23 cellular contexts compared by ENCODE assay signal in the genomic region with DNA sequence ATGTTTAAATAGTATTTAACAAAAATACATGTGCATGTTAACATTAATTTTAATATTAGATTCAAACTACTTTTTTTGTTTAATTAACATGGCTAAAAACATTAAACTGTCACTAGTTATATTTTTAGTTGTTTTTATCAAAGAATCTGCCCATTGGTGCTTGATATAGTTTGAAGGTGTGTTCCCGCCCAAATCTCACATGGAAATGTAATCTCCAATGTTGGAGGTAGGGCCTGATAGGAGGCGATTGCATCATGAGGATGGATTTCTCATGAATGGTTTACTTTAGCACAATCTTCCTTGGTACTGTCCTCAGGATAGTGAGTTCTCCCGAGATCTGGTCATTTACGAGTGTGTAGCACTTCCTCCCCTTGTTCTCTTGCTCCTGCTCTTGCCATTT.
A peak's percentile ranks its signal among the peaks of the same experiment; 100 is the strongest.
DNase-seq lines count a peak whose midpoint lies in the region; ATAC-seq and TF ChIP-seq lines count a peak whose summit lies in the region.
"Had no signal": no experiment of that assay in that cellular context is flagged by ENCODE, and none has a peak within 500 bp of the region (broad histone marks: within the 10 kb centered on the region; RNA-seq: fewer than 3 reads in every experiment).

No MANE protein-coding gene starts in this region.

- no peak overlapping the region for H4K8ac ChIP-seq in neuronal stem cell (ENCODE audit: low read depth, low read length)

- H3K79me2 ChIP-seq in OCI-LY1 (ENCODE audit: insufficient read depth, low read length): no peaks in the 10 kb centered on the region

- H3K18ac ChIP-seq in neuronal stem cell (ENCODE audit: low read length): no peak overlapping the region

- H2BK5ac ChIP-seq in neuronal stem cell (ENCODE audit: low read length): no peak overlapping the region

- H3K4me2 ChIP-seq in OCI-LY1 (ENCODE audit: low read length) (no peak overlapping the region), neuronal stem cell (ENCODE audit: insufficient read depth, low read length, poor library complexity, severe bottlenecking) (no peak overlapping the region)
- H3K4me2 ChIP-seq: BLaER1 had no signal

- no peak overlapping the region for H3K4me3 ChIP-seq in OCI-LY1 (ENCODE audit: low read depth, low read length, poor library complexity, severe bottlenecking)
- H3K4me3 ChIP-seq in neuronal stem cell (ENCODE audit: low read length in 2 of 2): no peak overlapping the region
- H3K4me3 ChIP-seq: BLaER1, GM12878 had no signal

- peak overlapping the region; percentile 92 for H2AFZ ChIP-seq in OCI-LY1 (ENCODE audit: low read length)
- peak overlapping the region; percentile 34 for H2AFZ ChIP-seq in neuronal stem cell (ENCODE audit: low read length)

- no peak for TF ChIP-seq CTCF in OCI-LY1 (IDR thresholded peaks at IDR 0.05; ENCODE audit: low read length)

- H3K36me3 ChIP-seq in OCI-LY1 (ENCODE audit: insufficient read depth, low read length) (no peaks in the 10 kb centered on the region), neuronal stem cell (replicated peaks in 1 of 2; ENCODE audit: control insufficient read depth in 2 of 2, insufficient read depth in 2 of 2, low read length in 2 of 2) (no peaks in the 10 kb centered on the region)
- H3K36me3 ChIP-seq: BE2C, BLaER1 had no signal

- POLR2A ChIA-PET in HEK293T (lab: Yijun Ruan, JAX): no interaction called here

- H3K23ac ChIP-seq in neuronal stem cell (ENCODE audit: low read depth, low read length, poor library complexity): no peak overlapping the region

- CTCF ChIA-PET in HEK293T (lab: Yijun Ruan, JAX): no interaction called here

- no peaks in the 10 kb centered on the region for H3K79me1 ChIP-seq in neuronal stem cell (ENCODE audit: low read depth, low read length)

- no peak for ATAC-seq in HG03159 (IDR thresholded peaks at IDR 0.05; ENCODE audit: unreplicated experiment)
- ATAC-seq in HG02798 (IDR thresholded peaks at IDR 0.05; ENCODE audit: poor library complexity, unreplicated experiment): no peak
- ATAC-seq: GM12878 had no signal

- no peak overlapping the region for H3K14ac ChIP-seq in neuronal stem cell (ENCODE audit: low read length)

- H3K9me2 ChIP-seq in OCI-LY1 (ENCODE audit: low read depth, low read length): no peaks in the 10 kb centered on the region

- H3K9ac ChIP-seq in OCI-LY1 (ENCODE audit: low read length) (no peak overlapping the region), neuronal stem cell (ENCODE audit: low read depth, low read length, poor library complexity) (no peak overlapping the region)
- H3K9ac ChIP-seq: BLaER1 had no signal

- H3K4ac ChIP-seq in neuronal stem cell (ENCODE audit: low read length): no peak overlapping the region

- no CpG with 5 or more reads among the region's 4 CpGs for WGBS in neuronal stem cell (ENCODE audit: extremely low coverage in 2 of 2, insufficient read length in 2 of 2, insufficient replicate concordance in 1 of 2), 2 donors

- H2AK5ac ChIP-seq in neuronal stem cell (ENCODE audit: low read depth, low read length): no peak overlapping the region

- no peak overlapping the region for H2BK15ac ChIP-seq in neuronal stem cell (ENCODE audit: low read length)

- H3K27me3 ChIP-seq in OCI-LY1 (ENCODE audit: insufficient read depth, low read length): no peaks in the 10 kb centered on the region
- H3K27me3 ChIP-seq in neuronal stem cell (ENCODE audit: control insufficient read depth in 3 of 3, insufficient read depth in 3 of 3, low read depth in 1 of 3, low read length in 3 of 3): no peaks in the 10 kb centered on the region
- H3K27me3 ChIP-seq: BE2C, BLaER1 had no signal

- H2BK120ac ChIP-seq in neuronal stem cell (ENCODE audit: low read depth, low read length): no peak overlapping the region

- DNase-seq in HEK293T (ENCODE audit: extremely low spot score) (no peak), neuronal stem cell (ENCODE audit: low spot score) (no peak), midbrain (lab: John Stamatoyannopoulos, UW) (no peak)
- DNase-seq: 8988T; ACHN; BE2C; C1 segment of cervical spinal cord; CD4-positive, alpha-beta memory T cell; CD4-positive, CD25-positive, alpha-beta regulatory T cell; CD8-positive, alpha-beta memory T cell; COR-L47; DMS 273 treated with DMSO at 0.1 percent for 48 hours; DMS153; DMS53; DMS79; DND-41; EL; GDM1 had no signal

- no peaks in the 10 kb centered on the region for H3K9me3 ChIP-seq in OCI-LY1 (ENCODE audit: low read length)
- no peaks in the 10 kb centered on the region for H3K9me3 ChIP-seq in neuronal stem cell (replicated peaks in 1 of 2; ENCODE audit: control insufficient read depth in 2 of 2, insufficient read depth in 1 of 2, low read depth in 1 of 2, low read length in 2 of 2)
- H3K9me3 ChIP-seq: BE2C, BLaER1 had no signal

- H4K91ac ChIP-seq in neuronal stem cell (ENCODE audit: low read depth, low read length, poor library complexity): no peak overlapping the region

- H3K4me1 ChIP-seq in OCI-LY1 (ENCODE audit: insufficient read depth, low read length, severe bottlenecking) (no peaks in the 10 kb centered on the region), neuronal stem cell (ENCODE audit: control insufficient read depth in 2 of 2, insufficient read depth in 1 of 2, low read depth in 1 of 2, low read length in 2 of 2) (no peaks in the 10 kb centered on the region)
- H3K4me1 ChIP-seq: BE2C, BLaER1 had no signal

- H3F3A ChIP-seq in OCI-LY1 (ENCODE audit: insufficient read depth, low read length): no peaks in the 10 kb centered on the region

- H3K27ac ChIP-seq in OCI-LY1 (ENCODE audit: low read depth, low read length, poor library complexity, severe bottlenecking) (no peak overlapping the region), neuronal stem cell (replicated peaks; ENCODE audit: low read length) (no peak overlapping the region)
- H3K27ac ChIP-seq: BLaER1 had no signal

- H4K20me1 ChIP-seq in OCI-LY1 (ENCODE audit: insufficient read depth, low read length): no peaks in the 10 kb centered on the region
- H4K20me1 ChIP-seq: BLaER1 had no signal

- no peak overlapping the region for H2BK12ac ChIP-seq in neuronal stem cell (ENCODE audit: low read length)

TF ChIP-seq in HEK293T, 16 proteins besides CTCF, POLR2A, EP300 and RAD21:
- TF ChIP-seq CTBP1 (IDR thresholded peaks at IDR 0.05; ENCODE audit: borderline replicate concordance): no peak
- TF ChIP-seq FOXA1 (IDR thresholded peaks at IDR 0.05): no peak
- peak; percentile 81 for TF ChIP-seq L3MBTL2 (conservative IDR thresholded peaks at IDR 0.05)
